In genomic region chr5:148055160-148055559, GRCh38 we compare ENCODE assay signal across 2 cellular contexts. TPM values are rescaled to one million over a fixed set of nuclear protein-coding genes. Genes with fewer than 3 reads are reported as not detected.
"Had no signal": no experiment of that assay in that cellular context is flagged by ENCODE, and none has a peak within 500 bp of the region (broad histone marks: within the 10 kb centered on the region; RNA-seq: fewer than 3 reads in every experiment).

No MANE protein-coding gene starts in this region.

RNA-seq across cellular contexts. Expression of gene SPINK5, which starts 8.6 kb away (rescaled TPM):
- total RNA-seq: GM23248, HFFc6 had no signal
- polyA plus RNA-seq: GM23248 had no signal
